In genomic region chr18:76398295-76398694, GRCh38 we compare ENCODE assay signal across 1 cellular context.
TF ChIP-seq lines count a peak whose summit lies in the region.

No MANE protein-coding gene starts in this region.

TF ChIP-seq in liver, 16 proteins besides CTCF, POLR2A, EP300 and RAD21 (continued from another document):
- no peak for TF ChIP-seq MAX (IDR thresholded peaks at IDR 0.05)
- TF ChIP-seq HNF4G (IDR thresholded peaks at IDR 0.05): no peak
- TF ChIP-seq EGR1 (IDR thresholded peaks at IDR 0.05; ENCODE audit: low read depth in 2 of 2): no peak
- no peak for TF ChIP-seq REST (IDR thresholded peaks at IDR 0.05)
- TF ChIP-seq FOXA2 (IDR thresholded peaks at IDR 0.05): no peak
- TF ChIP-seq TAF1 (conservative IDR thresholded peaks at IDR 0.05): no peak
- no peak for TF ChIP-seq JUND (IDR thresholded peaks at IDR 0.05)
- TF ChIP-seq ATF3 (IDR thresholded peaks at IDR 0.05): no peak
- no peak for TF ChIP-seq NR2F2 (IDR thresholded peaks at IDR 0.05)
- TF ChIP-seq FOXA1 (IDR thresholded peaks at IDR 0.05): no peak
- TF ChIP-seq SP1 (IDR thresholded peaks at IDR 0.05): no peak
- TF ChIP-seq GABPA (IDR thresholded peaks at IDR 0.05 in 1 of 2, conservative IDR thresholded peaks at IDR 0.05 in 1 of 2): no peak
- TF ChIP-seq HNF4A (conservative IDR thresholded peaks at IDR 0.05): no peak
- no peak for TF ChIP-seq RXRA (IDR thresholded peaks at IDR 0.05)
TF ChIP-seq in liver: peak in this region for 0.
